8 cellular contexts compared by ENCODE assay signal in the genomic region with DNA sequence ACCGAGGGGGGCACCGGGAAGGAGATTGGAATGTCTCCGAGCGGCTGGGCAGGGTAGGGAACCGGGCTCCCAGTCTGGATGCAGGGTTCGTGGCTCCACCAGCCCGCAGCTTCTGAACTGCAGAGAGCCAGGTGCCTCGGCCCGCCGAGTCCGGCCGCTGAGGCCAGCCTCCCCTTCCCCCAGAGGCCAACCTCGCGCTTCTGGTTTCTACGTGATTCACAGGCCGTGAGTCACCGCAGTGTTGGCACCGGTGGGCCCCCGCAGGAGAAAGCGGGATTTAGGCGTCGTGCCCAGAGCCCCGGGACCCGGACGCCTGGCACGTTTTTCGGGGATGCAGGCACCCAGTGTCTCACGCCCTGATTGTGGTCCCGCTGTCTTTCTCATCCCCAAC. TPM values are rescaled to one million over a fixed set of nuclear protein-coding genes. Genes with fewer than 3 reads are reported as not detected.
DNase-seq lines count a peak whose midpoint lies in the region; ATAC-seq and TF ChIP-seq lines count a peak whose summit lies in the region.

No MANE protein-coding gene starts in this region.

- H3K4me1 ChIP-seq in KMS-11 (ENCODE audit: low read depth, poor library complexity, severe bottlenecking) (peaks cover 20% of the 10 kb centered on the region), skeletal muscle tissue (ENCODE audit: control insufficient read depth in 3 of 3, insufficient read depth in 3 of 3, low read length in 3 of 3) (peaks cover 28 to 38% (median 34%) of the 10 kb centered on the region in 3 donors)

- no peaks in the 10 kb centered on the region for H4K20me1 ChIP-seq in KMS-11 (ENCODE audit: insufficient read depth)

- H3K27me3 Mint-ChIP-seq in activated naive CD8-positive, alpha-beta T cell treated with anti-CD3 and anti-CD28 coated beads for 36 hours = peaks cover 33% of the 10 kb centered on the region

- H3K27me3 ChIP-seq in BJ (ENCODE audit: control insufficient read depth, insufficient read depth, low read length) (no peaks in the 10 kb centered on the region), KMS-11 (ENCODE audit: insufficient read depth, low read depth) (peaks cover 92% of the 10 kb centered on the region), skeletal muscle tissue (ENCODE audit: control insufficient read depth in 3 of 3, insufficient read depth in 3 of 3, low read length in 3 of 3) (peaks cover 26 to 56% (median 36%) of the 10 kb centered on the region in 3 donors)

- CTCF ChIA-PET in BJ (lab: Yijun Ruan, JAX) = interaction anchor here (1.2 to 41.7 kb wide), 7 partner anchors 18 to 223 kb away, joined by 4 to 1556 read pairs (median 8); a partner anchor contains a TSS

- no peak for TF ChIP-seq CTCF in BJ (IDR thresholded peaks at IDR 0.05; ENCODE audit: insufficient read depth, low read depth, low read length)
- no peak for TF ChIP-seq CTCF in KMS-11 (conservative IDR thresholded peaks at IDR 0.05; ENCODE audit: low read depth, low read length)

- H3K4me1 Mint-ChIP-seq in activated naive CD8-positive, alpha-beta T cell treated with anti-CD3 and anti-CD28 coated beads for 36 hours = peaks cover 28% of the 10 kb centered on the region

- DNase-seq in BJ (ENCODE audit: low read depth) (no peak), MV-4-11 (lab: John Stamatoyannopoulos, UW) (no peak), SIG-M5 (lab: John Stamatoyannopoulos, UW) (no peak)
- DNase-seq in activated naive CD8-positive, alpha-beta T cell treated with anti-CD3 and anti-CD28 coated beads for 36 hours = peak; percentile 56

- H3K4me3 ChIP-seq in BJ (ENCODE audit: low read depth, low read length) (peak overlapping the region; percentile 58), KMS-11 (IDR thresholded peaks at IDR 0.05; ENCODE audit: insufficient read depth, low read depth, low read length) (peak overlapping the region; percentile 6), iPS-11a (ENCODE audit: low read depth, low read length) (peak overlapping the region; percentile 63), skeletal muscle tissue (ENCODE audit: low read length in 3 of 3) (peak overlapping the region; percentile 55 to 66 (median 58))

- H3K79me2 ChIP-seq in KMS-11 (ENCODE audit: insufficient read depth, low read depth) = no peaks in the 10 kb centered on the region

- H3K36me3 ChIP-seq in BJ (ENCODE audit: control insufficient read depth, insufficient read depth, low read length) (peaks cover 13% of the 10 kb centered on the region), KMS-11 (ENCODE audit: insufficient read depth) (no peaks in the 10 kb centered on the region), skeletal muscle tissue (ENCODE audit: control insufficient read depth in 3 of 3, insufficient read depth in 3 of 3, low read length in 3 of 3) (peaks cover 0 to 2% (median 0%) of the 10 kb centered on the region in 3 donors)

- no peaks in the 10 kb centered on the region for H3K9me3 ChIP-seq in skeletal muscle tissue (ENCODE audit: control insufficient read depth in 3 of 3, low read length in 3 of 3)

- H3K27ac ChIP-seq in KMS-11 (no peak overlapping the region), skeletal muscle tissue (ENCODE audit: low read depth, low read length) (no peak overlapping the region)

- H3K36me3 Mint-ChIP-seq in activated naive CD8-positive, alpha-beta T cell treated with anti-CD3 and anti-CD28 coated beads for 36 hours = no peaks in the 10 kb centered on the region

- H3K27ac Mint-ChIP-seq in activated naive CD8-positive, alpha-beta T cell treated with anti-CD3 and anti-CD28 coated beads for 36 hours = no peak overlapping the region

- ATAC-seq in HG02973 (IDR thresholded peaks at IDR 0.05; ENCODE audit: unreplicated experiment) = no peak

- POLR2A ChIA-PET in BJ (lab: Charles Lee) = interaction anchor here (0.6 kb wide), 2 partner anchors 30 to 42 kb away, joined by 3 to 4 read pairs; no protein-coding TSS in a partner anchor

- H3K4me2 ChIP-seq in KMS-11 = peak overlapping the region; percentile 79

- H3K9me3 Mint-ChIP-seq in activated naive CD8-positive, alpha-beta T cell treated with anti-CD3 and anti-CD28 coated beads for 36 hours = no peaks in the 10 kb centered on the region

- H2AFZ ChIP-seq in KMS-11 (ENCODE audit: low read depth) = peak overlapping the region; percentile 72; the same call in 1 of the 2 replicates

- H3K4me3 Mint-ChIP-seq in activated naive CD8-positive, alpha-beta T cell treated with anti-CD3 and anti-CD28 coated beads for 36 hours = peak overlapping the region; percentile 62

- H3K9ac ChIP-seq in KMS-11 (no peak overlapping the region), skeletal muscle tissue (ENCODE audit: low read depth in 1 of 3, low read length in 3 of 3) (peak overlapping the region; percentile 20 to 50 (median 45))

RNA-seq across cellular contexts. Expression of a gene that starts 0.5 kb away (rescaled TPM):
- 52.8 and 75.9 TPM in 2 replicates for polyA plus RNA-seq in BJ (2011; rRNA removed)
- polyA minus RNA-seq in BJ (2011; rRNA and poly(A)+ RNA removed) = 10.0 and 18.5 TPM in 2 replicates
- total RNA-seq in activated naive CD8-positive, alpha-beta T cell treated with anti-CD3 and anti-CD28 coated beads for 36 hours = 1 to 10 TPM; 1.2 to 1.6 TPM
- total RNA-seq in skeletal muscle tissue = 57.4 TPM

RNA-seq across cellular contexts. Expression of a gene that starts 23.3 kb away (rescaled TPM):
- 9.5 and 14.6 TPM in 2 replicates for polyA plus RNA-seq in BJ (2011; rRNA removed)
- polyA minus RNA-seq in BJ (2011; rRNA and poly(A)+ RNA removed) = 8.6 and 11.3 TPM in 2 replicates
- total RNA-seq in activated naive CD8-positive, alpha-beta T cell treated with anti-CD3 and anti-CD28 coated beads for 36 hours = 10 to 100 TPM; 24.4 to 24.9 TPM
- 4.2 TPM for total RNA-seq in skeletal muscle tissue

RNA-seq across cellular contexts. Expression of a gene that starts 23.6 kb away (rescaled TPM):
- 30.6 and 36.6 TPM in 2 replicates for polyA plus RNA-seq in BJ (2011; rRNA removed)
- 13.3 and 22.1 TPM in 2 replicates for polyA minus RNA-seq in BJ (2011; rRNA and poly(A)+ RNA removed)
- 10 to 100 TPM; 74.9 to 77.4 TPM for total RNA-seq in activated naive CD8-positive, alpha-beta T cell treated with anti-CD3 and anti-CD28 coated beads for 36 hours
- 5.2 TPM for total RNA-seq in skeletal muscle tissue

RNA-seq across cellular contexts. Expression of a gene that starts 27.7 kb away (rescaled TPM):
- polyA plus RNA-seq in BJ (2011; rRNA removed) = 15.0 and 17.5 TPM in 2 replicates
- polyA minus RNA-seq in BJ (2011; rRNA and poly(A)+ RNA removed) = 18.6 and 21.1 TPM in 2 replicates
- total RNA-seq in activated naive CD8-positive, alpha-beta T cell treated with anti-CD3 and anti-CD28 coated beads for 36 hours = under 1 TPM in 1 of 2 experiments, not detected in 1; 0.04 TPM
- total RNA-seq in skeletal muscle tissue = 494 TPM

RNA-seq across cellular contexts. Expression of a gene that starts 36.0 kb away (rescaled TPM):
- polyA plus RNA-seq in BJ (2011; rRNA removed) = 104 and 120 TPM in 2 replicates
- polyA minus RNA-seq in BJ (2011; rRNA and poly(A)+ RNA removed) = 20.5 and 27.5 TPM in 2 replicates
- 10 to 100 TPM; 85.1 to 94.6 TPM for total RNA-seq in activated naive CD8-positive, alpha-beta T cell treated with anti-CD3 and anti-CD28 coated beads for 36 hours
- total RNA-seq in skeletal muscle tissue = 36.5 TPM

Comparison
In these comparisons a context has a peak if more than half of its experiments do, and no peak if none do; other contexts are left out.
1. H3K4me3 ChIP-seq: peak in every context shown above with its lines; median percentile 63 in iPS-11a; 58 in BJ; 58 in skeletal muscle tissue; 6 in KMS-11.
2. RNA of a gene that starts 0.5 kb away (total RNA-seq): 57.4 TPM in skeletal muscle tissue (single experiment); 1.2 to 1.6 TPM in activated naive CD8-positive, alpha-beta T cell treated with anti-CD3 and anti-CD28 coated beads for 36 hours; every median in the first group is over 10 times any median in the second.
3. RNA of a gene that starts 23.6 kb away (total RNA-seq): 74.9 to 77.4 TPM in activated naive CD8-positive, alpha-beta T cell treated with anti-CD3 and anti-CD28 coated beads for 36 hours; 5.2 TPM in skeletal muscle tissue (single experiment); every median in the first group is over 10 times any median in the second.